1 cellular context compared by ENCODE assay signal in genomic region chr12:19477071-19477470, GRCh38.
TF ChIP-seq lines count a peak whose summit lies in the region.

No MANE protein-coding gene starts in this region.

TF ChIP-seq in GM12878, 131 proteins besides CTCF, POLR2A, EP300 and RAD21 (continued from another document):
- TF ChIP-seq CEBPZ (IDR thresholded peaks at IDR 0.05; ENCODE audit: low read depth, low read length) (no peak), CHD2 (IDR thresholded peaks at IDR 0.05; ENCODE audit: borderline replicate concordance, low read depth, low read length) (no peak), ZNF622 (IDR thresholded peaks at IDR 0.05) (no peak), ZBTB33 (IDR thresholded peaks at IDR 0.05) (no peak), NFIC (IDR thresholded peaks at IDR 0.05; ENCODE audit: low read depth, low read length) (no peak), ZBTB4 (CRISPR knock-in tag; IDR thresholded peaks at IDR 0.05) (no peak), RELB (IDR thresholded peaks at IDR 0.05; ENCODE audit: low read depth) (no peak), ZBTB11 (CRISPR knock-in tag; IDR thresholded peaks at IDR 0.05) (no peak), ZBED1 (IDR thresholded peaks at IDR 0.05; ENCODE audit: borderline replicate concordance) (no peak)
